Comparison of ENCODE assay signal across 27 cellular contexts in genomic region chr2:224658776-224659175, GRCh38. TPM values are rescaled to one million over a fixed set of nuclear protein-coding genes. Genes with fewer than 3 reads are reported as not detected.
DNase-seq lines count a peak whose midpoint lies in the region; ATAC-seq and TF ChIP-seq lines count a peak whose summit lies in the region.
"Had no signal": no experiment of that assay in that cellular context is flagged by ENCODE, and none has a peak within 500 bp of the region (broad histone marks: within the 10 kb centered on the region; RNA-seq: fewer than 3 reads in every experiment).

No MANE protein-coding gene starts in this region.

- H3K27ac ChIP-seq in ACC112 (ENCODE audit: low read depth, low read length) = peak overlapping the region; percentile 40
- peak overlapping the region; percentile 28; the same call in 1 of the 2 replicates for H3K27ac ChIP-seq in SJSA1
- H3K27ac ChIP-seq in upper lobe of right lung = no peak overlapping the region
- H3K27ac ChIP-seq: neutrophil had no signal

- no peaks in the 10 kb centered on the region for H3K79me2 ChIP-seq in ACC112 (ENCODE audit: control insufficient read depth, insufficient read depth, low read length, unreplicated experiment)

- no peaks in the 10 kb centered on the region for H3K36me3 ChIP-seq in ACC112 (ENCODE audit: insufficient read depth, low read length)
- H3K36me3 ChIP-seq in SJSA1 = no peaks in the 10 kb centered on the region
- no peaks in the 10 kb centered on the region for H3K36me3 ChIP-seq in upper lobe of right lung
- H3K36me3 ChIP-seq: MG63, neutrophil had no signal

- no peak for ATAC-seq in HG03108 (IDR thresholded peaks at IDR 0.05; ENCODE audit: unreplicated experiment)
- ATAC-seq in Right ventricle myocardium superior (ENCODE audit: poor library complexity) = no peak
- no peak for ATAC-seq in upper lobe of right lung
- ATAC-seq: left colon, Panc1 had no signal

- peaks cover 4% of the 10 kb centered on the region; the same call in 1 of the 2 replicates for H3K9me3 ChIP-seq in SJSA1 (replicated peaks)
- H3K9me3 ChIP-seq in upper lobe of right lung = no peaks in the 10 kb centered on the region
- H3K9me3 ChIP-seq: neutrophil had no signal

- no peak overlapping the region for H2AFZ ChIP-seq in ACC112 (ENCODE audit: low read length, unreplicated experiment)

- peaks cover 8% of the 10 kb centered on the region for H3K4me1 ChIP-seq in ACC112 (ENCODE audit: control insufficient read depth, insufficient read depth, low read length, unreplicated experiment)
- peaks cover 11% of the 10 kb centered on the region for H3K4me1 ChIP-seq in SJSA1 (replicated peaks)
- no peaks in the 10 kb centered on the region for H3K4me1 ChIP-seq in upper lobe of right lung

- intact Hi-C loops in Right ventricle myocardium superior (cut with DNase I) (loop anchor here (10.0 kb wide), 1 partner anchor 116 kb away; no protein-coding TSS in a partner anchor), upper lobe of right lung (cut with DNase I) (loop anchor here (10.0 kb wide), 1 partner anchor 294 kb away; no protein-coding TSS in a partner anchor)

- TF ChIP-seq CTCF in fibroblast of pulmonary artery (IDR thresholded peaks at IDR 0.05; ENCODE audit: low read length, missing control alignments) (no peak), upper lobe of right lung (IDR thresholded peaks at IDR 0.05) (no peak)

- peak; percentile 21 for DNase-seq in GM03348 (ENCODE audit: low spot score)
- peak in 1 of 2 experiments; percentile 31 for DNase-seq in SJSA1 (ENCODE audit: low read depth in 1 of 2, low spot score in 2 of 2)
- DNase-seq in fibroblast of pulmonary artery (ENCODE audit: low read depth) = peak; percentile 3
- DNase-seq in Right ventricle myocardium superior = no peak
- no peak for DNase-seq in upper lobe of right lung
- DNase-seq in NCI-H1105 (lab: John Stamatoyannopoulos, UW) = no peak
- DNase-seq: activated CD8-positive, alpha-beta memory T cell treated with anti-CD3 and anti-CD28 coated beads for 24 hours; activated T-cell treated with anti-CD3 and anti-CD28 coated beads, Interleukin-2, amount 50 U/mL, for 1 hour; amygdala; C1 segment of cervical spinal cord; Calu3; foreskin melanocyte; left colon; MG63; NCI-H1694; NCI-H524; stimulated activated CD4-positive, alpha-beta T cell treated with anti-CD3 and anti-CD28 coated beads, Interleukin-2, amount 100 ng/mL, for 24 hours; substantia nigra had no signal

- no peaks in the 10 kb centered on the region for H3K27me3 ChIP-seq in ACC112 (ENCODE audit: insufficient read depth, low read length)
- H3K27me3 ChIP-seq in SJSA1 (replicated peaks) = no peaks in the 10 kb centered on the region
- no peaks in the 10 kb centered on the region for H3K27me3 ChIP-seq in upper lobe of right lung
- H3K27me3 ChIP-seq: MG63, neutrophil had no signal

- H3K4me3 ChIP-seq in ACC112 (ENCODE audit: low read depth, low read length) (no peak overlapping the region), SJSA1 (no peak overlapping the region), fibroblast of pulmonary artery (replicated peaks; ENCODE audit: low read depth, low read length) (no peak overlapping the region), upper lobe of right lung (no peak overlapping the region)
- H3K4me3 ChIP-seq: MG63, smooth muscle cell had no signal

RNA-seq across cellular contexts. Expression of gene CCDC195, which starts 57.4 kb away (rescaled TPM):
- not detected in 2 replicates for total RNA-seq in SJSA1 (2014; rRNA removed; shearing (Covaris generic))
- total RNA-seq in Right ventricle myocardium superior = not detected
- not detected for total RNA-seq in upper lobe of right lung
- total RNA-seq: Calu3, cardiac septum, Daoy, left colon, pulmonary artery endothelial cell, smooth muscle cell, ureter had no signal

Comparison
In these comparisons a context has a peak if more than half of its experiments do, and no peak if none do; other contexts are left out.
1. DNase-seq: peak in GM03348 (single experiment) and fibroblast of pulmonary artery (single experiment); none in Right ventricle myocardium superior (single experiment), upper lobe of right lung (single experiment) and NCI-H1105 (single experiment).